8 cellular contexts compared by ENCODE assay signal in the genomic region with DNA sequence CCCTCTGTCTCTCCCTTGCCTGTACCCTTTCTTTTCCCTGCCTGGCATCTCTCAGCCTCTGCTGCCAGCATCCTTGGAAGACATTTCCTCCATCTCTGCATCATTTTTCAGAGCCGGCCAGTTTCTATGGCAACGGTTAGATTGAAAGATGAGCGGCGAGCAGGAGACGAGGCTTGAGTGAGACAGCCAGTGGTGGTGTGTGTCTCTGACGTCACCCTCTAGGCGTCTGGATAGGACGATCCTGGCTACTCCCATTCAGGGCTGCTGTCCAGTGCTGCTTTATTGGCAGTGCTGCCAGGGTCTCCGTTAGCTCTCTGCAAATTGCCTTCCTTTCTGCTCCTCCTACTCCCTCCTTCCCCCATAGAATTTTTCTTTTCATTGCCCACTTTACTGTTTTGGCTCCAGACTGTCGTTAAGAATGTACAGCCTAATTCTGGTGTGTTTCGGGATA. TPM values are rescaled to one million over a fixed set of nuclear protein-coding genes. Genes with fewer than 3 reads are reported as not detected.
DNase-seq lines count a peak whose midpoint lies in the region; ATAC-seq and TF ChIP-seq lines count a peak whose summit lies in the region.

No MANE protein-coding gene starts in this region.

- TF ChIP-seq CTCF in hepatocyte (IDR thresholded peaks at IDR 0.05; ENCODE audit: poor library complexity) (no peak), sigmoid colon (IDR thresholded peaks at IDR 0.05) (no peak), GM13976 (IDR thresholded peaks at IDR 0.05; ENCODE audit: borderline replicate concordance, control extremely low read depth, extremely low read depth, insufficient read depth, missing control alignments) (no peak)

- no peaks in the 10 kb centered on the region for H3K36me3 Mint-ChIP-seq in effector memory CD8-positive, alpha-beta T cell (ENCODE audit: insufficient read depth)

- no peaks in the 10 kb centered on the region for H3K36me3 ChIP-seq in H7 (replicated peaks; ENCODE audit: control insufficient read depth, insufficient read depth, low read length)
- no peaks in the 10 kb centered on the region for H3K36me3 ChIP-seq in hepatocyte (replicated peaks; ENCODE audit: insufficient read depth, low read depth)
- H3K36me3 ChIP-seq in sigmoid colon: no peaks in the 10 kb centered on the region

- H3K9me3 ChIP-seq in hepatocyte (ENCODE audit: low read depth) (no peaks in the 10 kb centered on the region), sigmoid colon (no peaks in the 10 kb centered on the region)

- in situ Hi-C loops in GM13976 (cut with MboI; ENCODE audit: low sequenced_read_pairs, unreplicated experiment): no loop called here

- intact Hi-C loops in sigmoid colon (cut with DNase I): no loop called here

- no peak for TF ChIP-seq POLR2A in sigmoid colon (IDR thresholded peaks at IDR 0.05)

- H3K27me3 ChIP-seq in H7 (ENCODE audit: control insufficient read depth, insufficient read depth, low read length) (no peaks in the 10 kb centered on the region), hepatocyte (no peaks in the 10 kb centered on the region), sigmoid colon (no peaks in the 10 kb centered on the region)

- no peak for TF ChIP-seq EP300 in sigmoid colon (IDR thresholded peaks at IDR 0.05)

- peak overlapping the region in 1 of 2 donors; percentile 24 for H3K4me3 Mint-ChIP-seq in effector memory CD8-positive, alpha-beta T cell

- H3K79me2 ChIP-seq in hepatocyte: peaks cover 29% of the 10 kb centered on the region

- no peaks in the 10 kb centered on the region for H3K27me3 Mint-ChIP-seq in effector memory CD8-positive, alpha-beta T cell

- DNase-seq in H7 (peak; percentile 76), amniotic stem cell (lab: John Stamatoyannopoulos, UW) (peak; percentile 57), hepatocyte (ENCODE audit: low spot score) (peak; percentile 93), sigmoid colon (peak; percentile 87), GM13976 (ENCODE audit: low spot score) (no peak)
- DNase-seq in effector memory CD8-positive, alpha-beta T cell: no peak

- H3K4me1 ChIP-seq in hepatocyte (ENCODE audit: insufficient read depth) (peaks cover 20% of the 10 kb centered on the region), sigmoid colon (peaks cover 0 to 30% (median 19%) of the 10 kb centered on the region in 4 donors)

- WGBS in hepatocyte (ENCODE audit: low lambda C conversion rate, missing lambda C conversion rate): 21% methylated on average over 11 of the region's 11 CpGs
- 69 to 80% methylated on average over 11 of the region's 11 CpGs for WGBS in sigmoid colon, 2 donors

- H3K4me1 Mint-ChIP-seq in effector memory CD8-positive, alpha-beta T cell (ENCODE audit: low read depth in 2 of 2): peaks cover 20 to 39% of the 10 kb centered on the region in 2 donors

- ATAC-seq in effector memory CD8-positive, alpha-beta T cell (replicated peaks): no peak
- ATAC-seq in HG03196 (IDR thresholded peaks at IDR 0.05; ENCODE audit: unreplicated experiment) (no peak), GM21723 (IDR thresholded peaks at IDR 0.05; ENCODE audit: unreplicated experiment) (no peak)

- H4K20me1 ChIP-seq in hepatocyte (ENCODE audit: insufficient read depth, poor library complexity, severe bottlenecking): no peaks in the 10 kb centered on the region

- no peak overlapping the region for H3K27ac Mint-ChIP-seq in effector memory CD8-positive, alpha-beta T cell

- no peaks in the 10 kb centered on the region for H3K9me2 ChIP-seq in hepatocyte (replicated peaks; ENCODE audit: insufficient read depth)

- H3K9me3 Mint-ChIP-seq in effector memory CD8-positive, alpha-beta T cell: no peaks in the 10 kb centered on the region

- H3K4me3 ChIP-seq in H7 (ENCODE audit: insufficient read depth, low read depth, low read length): no peak overlapping the region
- no peak overlapping the region for H3K4me3 ChIP-seq in hepatocyte
- peak overlapping the region in 1 of 4 donors; percentile 7 for H3K4me3 ChIP-seq in sigmoid colon

- H3K27ac ChIP-seq in hepatocyte: peak overlapping the region; percentile 91
- H3K27ac ChIP-seq in sigmoid colon: no peak overlapping the region

- peak overlapping the region; percentile 36 for H3K4me2 ChIP-seq in hepatocyte

- H2AFZ ChIP-seq in hepatocyte: no peak overlapping the region

RNA-seq across cellular contexts. Expression of a gene that starts 57.9 kb away (rescaled TPM):
- 20.6 and 26.9 TPM in 2 replicates for total RNA-seq in H7 (2014; rRNA removed; shearing (Covaris generic))
- total RNA-seq in hepatocyte: 28.8 and 31.5 TPM in 2 replicates
- polyA plus RNA-seq in hepatocyte: 19.0 and 21.0 TPM in 2 replicates
- total RNA-seq in sigmoid colon: 10 to 100 TPM; 17.6 to 42.7 (median 27.2) TPM
- 10 to 100 TPM; 31.8 to 39.5 (median 37.9) TPM for polyA plus RNA-seq in sigmoid colon

Comparison
In these comparisons a context has a peak if more than half of its experiments do, and no peak if none do; other contexts are left out.
1. DNase-seq: peak in H7 (single experiment), amniotic stem cell (single experiment), hepatocyte (single experiment) and sigmoid colon (single experiment); none in effector memory CD8-positive, alpha-beta T cell (0 of 3) and GM13976 (single experiment).